In the genomic region with DNA sequence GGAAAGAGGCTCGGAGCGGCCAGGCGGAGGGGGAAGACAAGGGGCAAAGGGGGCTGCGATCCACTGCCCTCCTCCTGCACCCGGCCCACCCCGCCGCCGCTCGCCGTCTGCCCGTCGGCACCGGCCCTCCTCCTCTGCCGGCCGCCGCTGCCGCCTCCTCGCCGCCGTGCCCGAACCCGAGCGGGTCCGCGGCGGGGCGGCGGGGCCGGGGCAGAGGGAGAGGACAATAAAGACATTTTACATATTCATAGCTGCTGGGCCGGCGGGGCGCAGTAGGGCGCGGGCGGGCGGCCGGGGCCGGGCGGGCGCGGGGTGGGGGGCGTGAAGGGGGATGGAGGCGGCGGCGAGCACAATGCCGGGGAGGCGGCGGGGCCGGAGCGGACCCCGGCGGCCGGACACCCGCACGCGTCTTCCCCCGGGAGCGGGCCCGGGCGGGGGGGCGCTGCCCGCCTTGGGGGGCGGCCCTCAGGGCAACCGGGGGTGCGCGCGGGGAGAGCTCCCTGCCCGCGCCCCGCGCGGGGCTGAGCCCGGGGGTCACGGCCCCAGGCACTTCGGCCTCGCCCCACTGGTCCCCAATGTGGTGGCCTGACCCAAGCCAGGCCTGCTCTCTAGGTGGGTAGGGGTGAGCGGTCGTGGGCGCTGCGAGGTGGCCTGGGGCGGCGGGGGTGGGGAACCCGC, we compare ENCODE assay signal across 1 cellular context.
TF ChIP-seq lines count a peak whose summit lies in the region.

No MANE protein-coding gene starts in this region.

TF ChIP-seq in GM12878, 131 proteins besides CTCF, POLR2A, EP300 and RAD21:
- TF ChIP-seq DPF2 (IDR thresholded peaks at IDR 0.05) = peak; percentile 36; the same call in 1 of the 2 replicates
- no peak for TF ChIP-seq TCF3 (IDR thresholded peaks at IDR 0.05; ENCODE audit: borderline replicate concordance, insufficient read depth, low read depth, low read length)
- TF ChIP-seq, protein P1, sequence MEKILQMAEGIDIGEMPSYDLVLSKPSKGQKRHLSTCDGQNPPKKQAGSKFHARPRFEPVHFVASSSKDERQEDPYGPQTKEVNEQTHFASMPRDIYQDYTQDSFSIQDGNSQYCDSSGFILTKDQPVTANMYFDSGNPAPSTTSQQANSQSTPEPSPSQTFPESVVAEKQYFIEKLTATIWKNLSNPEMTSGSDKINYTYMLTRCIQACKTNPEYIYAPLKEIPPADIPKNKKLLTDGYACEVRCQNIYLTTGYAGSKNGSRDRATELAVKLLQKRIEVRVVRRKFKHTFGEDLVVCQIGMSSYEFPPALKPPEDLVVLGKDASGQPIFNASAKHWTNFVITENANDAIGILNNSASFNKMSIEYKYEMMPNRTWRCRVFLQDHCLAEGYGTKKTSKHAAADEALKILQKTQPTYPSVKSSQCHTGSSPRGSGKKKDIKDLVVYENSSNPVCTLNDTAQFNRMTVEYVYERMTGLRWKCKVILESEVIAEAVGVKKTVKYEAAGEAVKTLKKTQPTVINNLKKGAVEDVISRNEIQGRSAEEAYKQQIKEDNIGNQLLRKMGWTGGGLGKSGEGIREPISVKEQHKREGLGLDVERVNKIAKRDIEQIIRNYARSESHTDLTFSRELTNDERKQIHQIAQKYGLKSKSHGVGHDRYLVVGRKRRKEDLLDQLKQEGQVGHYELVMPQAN (conservative IDR thresholded peaks at IDR 0.05) = peak; percentile 38; the same call in 1 of the 2 replicates
- TF ChIP-seq LARP7 (IDR thresholded peaks at IDR 0.05) = peak; percentile 49; the same call in 1 of the 2 replicates
- no peak for TF ChIP-seq TCF12 (IDR thresholded peaks at IDR 0.05; ENCODE audit: low read depth, low read length)
- TF ChIP-seq, protein P2, sequence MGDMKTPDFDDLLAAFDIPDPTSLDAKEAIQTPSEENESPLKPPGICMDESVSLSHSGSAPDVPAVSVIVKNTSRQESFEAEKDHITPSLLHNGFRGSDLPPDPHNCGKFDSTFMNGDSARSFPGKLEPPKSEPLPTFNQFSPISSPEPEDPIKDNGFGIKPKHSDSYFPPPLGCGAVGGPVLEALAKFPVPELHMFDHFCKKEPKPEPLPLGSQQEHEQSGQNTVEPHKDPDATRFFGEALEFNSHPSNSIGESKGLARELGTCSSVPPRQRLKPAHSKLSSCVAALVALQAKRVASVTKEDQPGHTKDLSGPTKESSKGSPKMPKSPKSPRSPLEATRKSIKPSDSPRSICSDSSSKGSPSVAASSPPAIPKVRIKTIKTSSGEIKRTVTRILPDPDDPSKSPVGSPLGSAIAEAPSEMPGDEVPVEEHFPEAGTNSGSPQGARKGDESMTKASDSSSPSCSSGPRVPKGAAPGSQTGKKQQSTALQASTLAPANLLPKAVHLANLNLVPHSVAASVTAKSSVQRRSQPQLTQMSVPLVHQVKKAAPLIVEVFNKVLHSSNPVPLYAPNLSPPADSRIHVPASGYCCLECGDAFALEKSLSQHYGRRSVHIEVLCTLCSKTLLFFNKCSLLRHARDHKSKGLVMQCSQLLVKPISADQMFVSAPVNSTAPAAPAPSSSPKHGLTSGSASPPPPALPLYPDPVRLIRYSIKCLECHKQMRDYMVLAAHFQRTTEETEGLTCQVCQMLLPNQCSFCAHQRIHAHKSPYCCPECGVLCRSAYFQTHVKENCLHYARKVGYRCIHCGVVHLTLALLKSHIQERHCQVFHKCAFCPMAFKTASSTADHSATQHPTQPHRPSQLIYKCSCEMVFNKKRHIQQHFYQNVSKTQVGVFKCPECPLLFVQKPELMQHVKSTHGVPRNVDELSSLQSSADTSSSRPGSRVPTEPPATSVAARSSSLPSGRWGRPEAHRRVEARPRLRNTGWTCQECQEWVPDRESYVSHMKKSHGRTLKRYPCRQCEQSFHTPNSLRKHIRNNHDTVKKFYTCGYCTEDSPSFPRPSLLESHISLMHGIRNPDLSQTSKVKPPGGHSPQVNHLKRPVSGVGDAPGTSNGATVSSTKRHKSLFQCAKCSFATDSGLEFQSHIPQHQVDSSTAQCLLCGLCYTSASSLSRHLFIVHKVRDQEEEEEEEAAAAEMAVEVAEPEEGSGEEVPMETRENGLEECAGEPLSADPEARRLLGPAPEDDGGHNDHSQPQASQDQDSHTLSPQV (IDR thresholded peaks at IDR 0.05) = no peak
- peak; percentile 35; the same call in 1 of the 2 replicates for TF ChIP-seq BACH1 (IDR thresholded peaks at IDR 0.05; ENCODE audit: borderline replicate concordance)
TF ChIP-seq in GM12878: peak in this region for 4.
